In the genomic region with DNA sequence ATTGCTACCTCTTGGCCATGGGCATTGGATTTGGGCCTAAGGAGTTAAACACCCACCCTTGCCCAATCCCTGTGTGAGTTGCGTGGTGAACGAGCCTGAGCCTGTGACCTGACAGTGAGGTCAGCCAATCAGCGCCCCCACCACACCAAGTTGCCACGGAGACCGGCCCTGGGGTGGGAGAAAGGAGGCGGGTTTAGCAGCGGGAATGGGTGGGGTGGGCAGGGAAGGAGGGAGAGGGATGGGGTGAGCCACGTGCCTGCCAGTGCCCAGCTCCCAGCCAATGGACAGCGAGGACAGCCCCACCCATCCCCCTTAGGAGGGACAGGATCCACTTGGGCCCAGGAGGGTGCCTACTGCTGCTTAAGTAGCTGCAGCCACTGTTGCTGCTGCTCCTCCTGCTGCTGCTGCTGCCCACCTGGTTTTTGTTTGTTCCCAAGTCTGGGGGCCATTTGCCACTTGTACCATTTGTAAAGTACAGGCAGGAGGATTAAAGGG, we compare ENCODE assay signal across 9 cellular contexts. TPM values are rescaled to one million over a fixed set of nuclear protein-coding genes. Genes with fewer than 3 reads are reported as not detected.
DNase-seq lines count a peak whose midpoint lies in the region; ATAC-seq and TF ChIP-seq lines count a peak whose summit lies in the region.
"Had no signal": no experiment of that assay in that cellular context is flagged by ENCODE, and none has a peak within 500 bp of the region (broad histone marks: within the 10 kb centered on the region; RNA-seq: fewer than 3 reads in every experiment).

No MANE protein-coding gene starts in this region.

- H3K36me3 Mint-ChIP-seq in CD4-positive, alpha-beta memory T cell = peaks cover 9 to 41% of the 10 kb centered on the region in 2 donors
- H3K36me3 Mint-ChIP-seq in activated T-helper 2 cell treated with anti-CD3 and anti-CD28 coated beads, Interferon-gamma antibody, Interleukin-2, Interleukin-4, amounts not matched to agents 10 μg/mL and 5 μg/mL and 100 μg/mL, durations not matched to agents 14 hours and 24 hours and 36 hours (ENCODE audit: low read depth) = peaks cover 77% of the 10 kb centered on the region
- H3K36me3 Mint-ChIP-seq in naive thymus-derived CD8-positive, alpha-beta T cell = no peaks in the 10 kb centered on the region

- H3K9me3 Mint-ChIP-seq in CD4-positive, alpha-beta memory T cell = peaks cover 0 to 3% (median 0%) of the 10 kb centered on the region in 8 donors
- no peaks in the 10 kb centered on the region for H3K9me3 Mint-ChIP-seq in activated T-helper 2 cell treated with anti-CD3 and anti-CD28 coated beads, Interferon-gamma antibody, Interleukin-2, Interleukin-4, amounts not matched to agents 10 μg/mL and 5 μg/mL and 100 μg/mL, durations not matched to agents 14 hours and 24 hours and 36 hours
- no peaks in the 10 kb centered on the region for H3K9me3 Mint-ChIP-seq in naive thymus-derived CD8-positive, alpha-beta T cell

- H3K36me3 ChIP-seq in CD4-positive, alpha-beta memory T cell (ENCODE audit: insufficient read depth, low read length) = peaks cover 8% of the 10 kb centered on the region
- H3K36me3 ChIP-seq in heart left ventricle = peaks cover 0 to 25% (median 17%) of the 10 kb centered on the region in 9 donors

- WGBS in heart left ventricle, 4 donors = 20 to 31% (median 25%) methylated on average over 7 to 9 of the region's 9 CpGs

- intact Hi-C loops in CD4-positive, alpha-beta memory T cell (cut with micrococcal nuclease) = no loop called here
- intact Hi-C loops in activated T-helper 2 cell treated with anti-CD3 and anti-CD28 coated beads, Interferon-gamma antibody, Interleukin-2, Interleukin-4, amounts not matched to agents 10 μg/mL and 5 μg/mL and 100 μg/mL, durations not matched to agents 14 hours and 24 hours and 36 hours (cut with micrococcal nuclease) = no loop called here
- intact Hi-C loops in heart left ventricle (cut with DNase I) = loop anchor here in 2 of 10 donors (5.0 kb wide), 1 partner anchor 45 kb away; no protein-coding TSS in a partner anchor

- ATAC-seq in heart left ventricle (peak; percentile 29 to 65 (median 46)), HG03039 (IDR thresholded peaks at IDR 0.05; ENCODE audit: unreplicated experiment) (no peak)
- no peak for ATAC-seq in naive thymus-derived CD8-positive, alpha-beta T cell

- no peak for TF ChIP-seq CTCF in heart left ventricle (IDR thresholded peaks at IDR 0.05)

- H3K27ac Mint-ChIP-seq in CD4-positive, alpha-beta memory T cell = peak overlapping the region; percentile 62 to 97 (median 94)
- peak overlapping the region; percentile 86 for H3K27ac Mint-ChIP-seq in activated T-helper 2 cell treated with anti-CD3 and anti-CD28 coated beads, Interferon-gamma antibody, Interleukin-2, Interleukin-4, amounts not matched to agents 10 μg/mL and 5 μg/mL and 100 μg/mL, durations not matched to agents 14 hours and 24 hours and 36 hours
- peak overlapping the region in 3 of 10 donors; percentile 48 to 83 (median 75) for H3K27ac Mint-ChIP-seq in naive thymus-derived CD8-positive, alpha-beta T cell

- H3K4me1 ChIP-seq in CD4-positive, alpha-beta memory T cell (ENCODE audit: insufficient read depth, low read length) = peaks cover 91% of the 10 kb centered on the region
- H3K4me1 ChIP-seq in heart left ventricle = peaks cover 3 to 78% (median 41%) of the 10 kb centered on the region in 12 donors

- H3K4me3 Mint-ChIP-seq in CD4-positive, alpha-beta memory T cell = peak overlapping the region; percentile 72 to 98 (median 88)
- H3K4me3 Mint-ChIP-seq in activated T-helper 2 cell treated with anti-CD3 and anti-CD28 coated beads, Interferon-gamma antibody, Interleukin-2, Interleukin-4, amounts not matched to agents 10 μg/mL and 5 μg/mL and 100 μg/mL, durations not matched to agents 14 hours and 24 hours and 36 hours (ENCODE audit: low read depth) = peak overlapping the region; percentile 96
- peak overlapping the region in 3 of 10 donors; percentile 15 to 34 (median 16) for H3K4me3 Mint-ChIP-seq in naive thymus-derived CD8-positive, alpha-beta T cell

- peak overlapping the region; percentile 4 to 20 for H3K4me3 ChIP-seq in CD4-positive, alpha-beta memory T cell (ENCODE audit: low read length in 2 of 2)
- H3K4me3 ChIP-seq in heart left ventricle = peak overlapping the region in 1 of 12 donors; percentile 12

- POLR2A ChIA-PET in CD4-positive, alpha-beta memory T cell (lab: Charles Lee; ENCODE audit: partially characterized antibody) = interaction anchor here (1.0 to 38.9 kb wide), 10 partner anchors 10 to 76 kb away, joined by 3 to 1543 read pairs (median 6); a partner anchor contains a TSS
- POLR2A ChIA-PET in naive thymus-derived CD8-positive, alpha-beta T cell (lab: Charles Lee) = interaction anchor here (0.6 to 1.9 kb wide), 5 partner anchors 8 to 55 kb away, joined by 3 to 10 read pairs (median 5); a partner anchor contains a TSS

- peak in 2 of 5 donors; percentile 19 to 41 for DNase-seq in CD4-positive, alpha-beta memory T cell
- DNase-seq in NCI-H128 (lab: John Stamatoyannopoulos, UW; ENCODE audit: unreplicated experiment) (peak; percentile 46), heart left ventricle (peak; percentile 61 to 80 (median 72)), renal cortical epithelial cell (ENCODE audit: low read depth) (peak; percentile 52), amniotic stem cell (lab: John Stamatoyannopoulos, UW) (no peak)
- DNase-seq in activated T-helper 2 cell treated with anti-CD3 and anti-CD28 coated beads, Interferon-gamma antibody, Interleukin-2, Interleukin-4, amounts not matched to agents 10 μg/mL and 5 μg/mL and 100 μg/mL, durations not matched to agents 14 hours and 24 hours and 36 hours (ENCODE audit: low spot score) = no peak
- DNase-seq in naive thymus-derived CD8-positive, alpha-beta T cell = no peak

- peaks cover 39 to 93% (median 62%) of the 10 kb centered on the region in 4 donors for H3K4me1 Mint-ChIP-seq in CD4-positive, alpha-beta memory T cell
- peaks cover 46% of the 10 kb centered on the region for H3K4me1 Mint-ChIP-seq in activated T-helper 2 cell treated with anti-CD3 and anti-CD28 coated beads, Interferon-gamma antibody, Interleukin-2, Interleukin-4, amounts not matched to agents 10 μg/mL and 5 μg/mL and 100 μg/mL, durations not matched to agents 14 hours and 24 hours and 36 hours (ENCODE audit: low read depth)
- H3K4me1 Mint-ChIP-seq in naive thymus-derived CD8-positive, alpha-beta T cell = peaks cover 33 to 81% (median 80%) of the 10 kb centered on the region in 4 donors

- peak in 1 of 2 donors; percentile 21 for TF ChIP-seq POLR2A in heart left ventricle (IDR thresholded peaks at IDR 0.05)

- H3K9me3 ChIP-seq in CD4-positive, alpha-beta memory T cell (ENCODE audit: control insufficient read depth in 1 of 2, low read length in 2 of 2) = no peaks in the 10 kb centered on the region
- H3K9me3 ChIP-seq in heart left ventricle = no peaks in the 10 kb centered on the region

- no peaks in the 10 kb centered on the region for H3K27me3 ChIP-seq in CD4-positive, alpha-beta memory T cell (ENCODE audit: insufficient read depth, low read length)
- H3K27me3 ChIP-seq in heart left ventricle = no peaks in the 10 kb centered on the region

- H3K27ac ChIP-seq in CD4-positive, alpha-beta memory T cell (ENCODE audit: low read depth, low read length) = peak overlapping the region; percentile 86
- H3K27ac ChIP-seq in heart left ventricle = peak overlapping the region in 10 of 12 donors; percentile 24 to 97 (median 48)

- CTCF ChIA-PET in CD4-positive, alpha-beta memory T cell (lab: Charles Lee; ENCODE audit: partially characterized antibody) = interaction anchor here (0.7 to 18.7 kb wide), 8 partner anchors 9 to 452 kb away, joined by 3 to 381 read pairs (median 3); a partner anchor contains a TSS

- no peaks in the 10 kb centered on the region for H3K27me3 Mint-ChIP-seq in CD4-positive, alpha-beta memory T cell
- H3K27me3 Mint-ChIP-seq in activated T-helper 2 cell treated with anti-CD3 and anti-CD28 coated beads, Interferon-gamma antibody, Interleukin-2, Interleukin-4, amounts not matched to agents 10 μg/mL and 5 μg/mL and 100 μg/mL, durations not matched to agents 14 hours and 24 hours and 36 hours (ENCODE audit: low read depth) = no peaks in the 10 kb centered on the region
- no peaks in the 10 kb centered on the region for H3K27me3 Mint-ChIP-seq in naive thymus-derived CD8-positive, alpha-beta T cell

RNA-seq across cellular contexts. Expression of a gene that starts 9.5 kb away (rescaled TPM):
- total RNA-seq in CD4-positive, alpha-beta memory T cell = 10 to 100 TPM; 86.3 to 92.7 TPM
- 10 to 100 TPM in 1 of 2 donors, 1 to 10 TPM in 1; 3.4 to 11.6 TPM for polyA plus RNA-seq in CD4-positive, alpha-beta memory T cell
- total RNA-seq in activated T-helper 2 cell treated with anti-CD3 and anti-CD28 coated beads, Interferon-gamma antibody, Interleukin-2, Interleukin-4, amounts not matched to agents 10 μg/mL and 5 μg/mL and 100 μg/mL, durations not matched to agents 14 hours and 24 hours and 36 hours = 147 and 154 TPM in 2 replicates
- 10 to 100 TPM; 29.5 to 80.0 (median 46.6) TPM for total RNA-seq in heart left ventricle
- 100 to 1,000 TPM in 1 of 2 donors, 10 to 100 TPM in 1; 39.2 to 103 TPM for polyA plus RNA-seq in heart left ventricle
- 29.2 and 36.5 TPM in 2 replicates for total RNA-seq in renal cortical epithelial cell
- 10 to 100 TPM; 12.9 to 13.1 TPM for total RNA-seq in naive thymus-derived CD8-positive, alpha-beta T cell
- polyA plus RNA-seq in naive thymus-derived CD8-positive, alpha-beta T cell = under 1 TPM; 0.12 to 0.59 (median 0.46) TPM

RNA-seq across cellular contexts. Expression of a gene that starts 18.7 kb away (rescaled TPM):
- total RNA-seq in CD4-positive, alpha-beta memory T cell = 1 to 10 TPM; 1.1 to 3.1 TPM
- polyA plus RNA-seq in CD4-positive, alpha-beta memory T cell = not detected
- total RNA-seq in activated T-helper 2 cell treated with anti-CD3 and anti-CD28 coated beads, Interferon-gamma antibody, Interleukin-2, Interleukin-4, amounts not matched to agents 10 μg/mL and 5 μg/mL and 100 μg/mL, durations not matched to agents 14 hours and 24 hours and 36 hours = 0.48 and 2.0 TPM in 2 replicates
- total RNA-seq in heart left ventricle (not detected), renal cortical epithelial cell (0.60 TPM in 1 of 2 replicates, not detected in the other)
- polyA plus RNA-seq in heart left ventricle = not detected
- under 1 TPM; 0.77 to 0.91 TPM for total RNA-seq in naive thymus-derived CD8-positive, alpha-beta T cell
- polyA plus RNA-seq in naive thymus-derived CD8-positive, alpha-beta T cell = not detected
- total RNA-seq: epithelial cell of proximal tubule had no signal

RNA-seq across cellular contexts. Expression of a gene that starts 21.5 kb away (rescaled TPM):
- total RNA-seq in CD4-positive, alpha-beta memory T cell = 1 to 10 TPM; 4.0 to 4.1 TPM
- not detected for polyA plus RNA-seq in CD4-positive, alpha-beta memory T cell
- total RNA-seq in activated T-helper 2 cell treated with anti-CD3 and anti-CD28 coated beads, Interferon-gamma antibody, Interleukin-2, Interleukin-4, amounts not matched to agents 10 μg/mL and 5 μg/mL and 100 μg/mL, durations not matched to agents 14 hours and 24 hours and 36 hours = 0.21 and 0.80 TPM in 2 replicates
- total RNA-seq in heart left ventricle = under 1 TPM in 8 of 9 donors, not detected in 1; 0.14 to 0.62 (median 0.35) TPM
- under 1 TPM; 0.17 to 0.65 TPM for polyA plus RNA-seq in heart left ventricle
- total RNA-seq in renal cortical epithelial cell = 0.05 TPM in 1 of 2 replicates, not detected in the other
- 1 to 10 TPM in 1 of 2 experiments, under 1 TPM in 1; 0.83 to 1.1 TPM for total RNA-seq in naive thymus-derived CD8-positive, alpha-beta T cell
- polyA plus RNA-seq in naive thymus-derived CD8-positive, alpha-beta T cell = not detected

RNA-seq across cellular contexts. Expression of a gene that starts 21.5 kb away (rescaled TPM):
- total RNA-seq in CD4-positive, alpha-beta memory T cell = under 1 TPM in 1 of 2 experiments, not detected in 1; 0.14 TPM
- not detected for polyA plus RNA-seq in CD4-positive, alpha-beta memory T cell
- total RNA-seq in activated T-helper 2 cell treated with anti-CD3 and anti-CD28 coated beads, Interferon-gamma antibody, Interleukin-2, Interleukin-4, amounts not matched to agents 10 μg/mL and 5 μg/mL and 100 μg/mL, durations not matched to agents 14 hours and 24 hours and 36 hours = 0.11 TPM in 1 of 2 replicates, not detected in the other
- total RNA-seq in heart left ventricle = not detected
- polyA plus RNA-seq in heart left ventricle = not detected
- not detected in 2 replicates for total RNA-seq in renal cortical epithelial cell
- not detected for total RNA-seq in naive thymus-derived CD8-positive, alpha-beta T cell
- polyA plus RNA-seq in naive thymus-derived CD8-positive, alpha-beta T cell = not detected
- total RNA-seq: epithelial cell of proximal tubule had no signal

RNA-seq across cellular contexts. Expression of a gene that starts 29.0 kb away (rescaled TPM):
- total RNA-seq in CD4-positive, alpha-beta memory T cell = 10 to 100 TPM; 52.4 to 56.6 TPM
- polyA plus RNA-seq in CD4-positive, alpha-beta memory T cell = 10 to 100 TPM; 48.9 to 75.9 TPM
- 54.9 and 60.2 TPM in 2 replicates for total RNA-seq in activated T-helper 2 cell treated with anti-CD3 and anti-CD28 coated beads, Interferon-gamma antibody, Interleukin-2, Interleukin-4, amounts not matched to agents 10 μg/mL and 5 μg/mL and 100 μg/mL, durations not matched to agents 14 hours and 24 hours and 36 hours
- 10 to 100 TPM; 19.4 to 35.0 (median 27.4) TPM for total RNA-seq in heart left ventricle
- polyA plus RNA-seq in heart left ventricle = 10 to 100 TPM; 22.3 to 50.7 TPM
- total RNA-seq in renal cortical epithelial cell = 21.6 and 32.5 TPM in 2 replicates
- 10 to 100 TPM; 46.6 to 46.8 TPM for total RNA-seq in naive thymus-derived CD8-positive, alpha-beta T cell
- 10 to 100 TPM; 30.9 to 41.8 (median 31.9) TPM for polyA plus RNA-seq in naive thymus-derived CD8-positive, alpha-beta T cell

Comparison
In these comparisons a context has a peak if more than half of its experiments do, and no peak if none do; other contexts are left out.
1. DNase-seq: peak in NCI-H128 (single experiment), heart left ventricle (5 of 5) and renal cortical epithelial cell (single experiment); none in activated T-helper 2 cell treated with anti-CD3 and anti-CD28 coated beads, Interferon-gamma antibody, Interleukin-2, Interleukin-4, amounts not matched to agents 10 μg/mL and 5 μg/mL and 100 μg/mL, durations not matched to agents 14 hours and 24 hours and 36 hours (single experiment), amniotic stem cell (single experiment) and naive thymus-derived CD8-positive, alpha-beta T cell (0 of 10).
2. ATAC-seq: peak in heart left ventricle (4 of 4); none in naive thymus-derived CD8-positive, alpha-beta T cell (0 of 2) and HG03039 (single experiment).